18 cellular contexts compared by ENCODE assay signal in genomic region chr20:20567712-20568111, GRCh38.
DNase-seq lines count a peak whose midpoint lies in the region; ATAC-seq and TF ChIP-seq lines count a peak whose summit lies in the region.
"Had no signal": no experiment of that assay in that cellular context is flagged by ENCODE, and none has a peak within 500 bp of the region (broad histone marks: within the 10 kb centered on the region; RNA-seq: fewer than 3 reads in every experiment).

No MANE protein-coding gene starts in this region.

- TF ChIP-seq CTCF in VCaP (conservative IDR thresholded peaks at IDR 0.05) (no peak), PC-3 (conservative IDR thresholded peaks at IDR 0.05; ENCODE audit: low read depth, low read length) (no peak), brain microvascular endothelial cell (IDR thresholded peaks at IDR 0.05; ENCODE audit: low read depth, low read length, missing control alignments) (no peak)

- intact Hi-C loops in PC-3 (cut with micrococcal nuclease) = loop anchor here (1.0 to 5.0 kb wide), 6 partner anchors 85 to 483 kb away; no protein-coding TSS in a partner anchor

- H3K27me3 ChIP-seq in PC-3 (ENCODE audit: low read length) = no peaks in the 10 kb centered on the region
- H3K27me3 ChIP-seq in brain microvascular endothelial cell (replicated peaks) = no peaks in the 10 kb centered on the region
- H3K27me3 ChIP-seq: BLaER1 had no signal

- no peak overlapping the region for H2AFZ ChIP-seq in PC-3 (ENCODE audit: low read length)

- no peaks in the 10 kb centered on the region for H3K4me1 ChIP-seq in PC-3 (ENCODE audit: insufficient read depth, low read length)
- H3K4me1 ChIP-seq: BLaER1, HAP-1 had no signal

- no peaks in the 10 kb centered on the region for H3F3A ChIP-seq in PC-3 (ENCODE audit: low read length, unreplicated experiment)

- H3K9me2 ChIP-seq in PC-3 (replicated peaks; ENCODE audit: low read length) = no peaks in the 10 kb centered on the region

- no peaks in the 10 kb centered on the region for H3K79me2 ChIP-seq in PC-3 (ENCODE audit: low read length)

- H3K27ac ChIP-seq in VCaP (peak overlapping the region; percentile 47; the same call in 1 of the 2 replicates), PC-3 (ENCODE audit: low read length) (no peak overlapping the region), brain microvascular endothelial cell (no peak overlapping the region)
- H3K27ac ChIP-seq: 22Rv1, BLaER1, C4-2B had no signal

- H3K4me2 ChIP-seq in PC-3 (ENCODE audit: low read length) = no peak overlapping the region
- H3K4me2 ChIP-seq: BLaER1 had no signal

- in situ Hi-C loops in brain microvascular endothelial cell (cut with HindIII; ENCODE audit: low pct_ligation_motif_present, low sequenced_read_pairs) = no loop called here

- no peak overlapping the region for H3K9ac ChIP-seq in PC-3 (ENCODE audit: low read length)
- H3K9ac ChIP-seq: BLaER1 had no signal

- POLR2A ChIA-PET in PC-3 (lab: Charles Lee; ENCODE audit: unreplicated experiment) = interaction anchor here (0.7 kb wide), 1 partner anchor 47 kb away, joined by 5 read pairs; no protein-coding TSS in a partner anchor

- DNase-seq in DMS 273 (lab: John Stamatoyannopoulos, UW; ENCODE audit: unreplicated experiment) (peak; percentile 45), DMS 273 treated with DMSO at 0.1 percent for 48 hours (lab: John Stamatoyannopoulos, UW) (no peak), NCI-H524 (lab: John Stamatoyannopoulos, UW) (peak; percentile 52 to 79), PC-3 (no peak), brain microvascular endothelial cell (no peak)
- DNase-seq: Caco-2; CD4-positive, CD25-positive, alpha-beta regulatory T cell; CD8-positive, alpha-beta T cell; DMS53; DMS79 treated with DMSO at 0.1 percent for 48 hours; GF-D8; GOT3; HFFc6 had no signal

- H3K4me3 ChIP-seq in PC-3 (ENCODE audit: low read length) (no peak overlapping the region), brain microvascular endothelial cell (ENCODE audit: low read depth, low read length) (no peak overlapping the region)
- H3K4me3 ChIP-seq: BLaER1, HAP-1 had no signal

- no peak for ATAC-seq in PC-3
- ATAC-seq: CD8-positive, alpha-beta T cell had no signal

- H4K20me1 ChIP-seq in PC-3 (ENCODE audit: low read length) = no peaks in the 10 kb centered on the region
- H4K20me1 ChIP-seq: BLaER1 had no signal

- CTCF ChIA-PET in PC-3 (lab: Charles Lee) = no interaction called here

- H3K36me3 ChIP-seq in PC-3 (ENCODE audit: low read depth, low read length) (no peaks in the 10 kb centered on the region), brain microvascular endothelial cell (replicated peaks) (no peaks in the 10 kb centered on the region)
- H3K36me3 ChIP-seq: HAP-1 had no signal

- BruUV-seq in PC-3 (replicated peaks; lab: Mats Ljungman, UMichigan) = no TSS peak

- H3K9me3 ChIP-seq in PC-3 (ENCODE audit: low read length) = no peaks in the 10 kb centered on the region
- H3K9me3 ChIP-seq: BLaER1, Caco-2, HAP-1 had no signal

Comparison
In these comparisons a context has a peak if more than half of its experiments do, and no peak if none do; other contexts are left out.
1. DNase-seq: peak in DMS 273 (single experiment) and NCI-H524 (2 of 2); none in DMS 273 treated with DMSO at 0.1 percent for 48 hours (single experiment), PC-3 (single experiment) and brain microvascular endothelial cell (single experiment).